8 cellular contexts compared by ENCODE assay signal in genomic region chr4:30720656-30721352, GRCh38. TPM values are rescaled to one million over a fixed set of nuclear protein-coding genes. Genes with fewer than 3 reads are reported as not detected.
DNase-seq lines count a peak whose midpoint lies in the region; ATAC-seq and TF ChIP-seq lines count a peak whose summit lies in the region.

No MANE protein-coding gene starts in this region.

- DNase-seq in AG08396 (ENCODE audit: low spot score) (peak; percentile 13), amniotic stem cell (lab: John Stamatoyannopoulos, UW) (peak; percentile 75), hepatocyte (ENCODE audit: low spot score) (peak; percentile 52), retinal pigment epithelial cell (ENCODE audit: low read depth) (no peak), NCI-H1436 treated with DMSO at 0.1 percent for 48 hours (lab: John Stamatoyannopoulos, UW) (no peak)
- no peak for DNase-seq in stimulated activated CD4-positive, alpha-beta T cell treated with anti-CD3 and anti-CD28 coated beads, Interleukin-4, amount 100 ng/mL, for 4 hours

- peak overlapping the region; percentile 88 for H2AFZ ChIP-seq in hepatocyte

- peak overlapping the region; percentile 95 for H3K4me2 ChIP-seq in hepatocyte

- POLR2A ChIA-PET in HEK293 (lab: Yijun Ruan, JAX): interaction anchor here (0.8 to 1.2 kb wide), 2 partner anchors 117 to 145 kb away, joined by 3 to 4 read pairs; no protein-coding TSS in a partner anchor

- H3K27me3 ChIP-seq in hepatocyte: no peaks in the 10 kb centered on the region

- CTCF ChIA-PET in HEK293 (lab: Yijun Ruan, JAX): interaction anchor here (0.5 to 0.7 kb wide), 3 partner anchors 142 to 648 kb away, joined by 3 to 5 read pairs (median 3); no protein-coding TSS in a partner anchor

- no peaks in the 10 kb centered on the region for H3K9me2 ChIP-seq in hepatocyte (replicated peaks; ENCODE audit: insufficient read depth)

- H3K36me3 ChIP-seq in HEK293 (ENCODE audit: control insufficient read depth in 2 of 2, insufficient read depth in 1 of 2, low read length in 2 of 2) (peaks cover 0 to 21% of the 10 kb centered on the region in 2 experiments; a peak in 1 of 3 replicates), hepatocyte (replicated peaks; ENCODE audit: insufficient read depth, low read depth) (no peaks in the 10 kb centered on the region)

- H3K27ac ChIP-seq in HEK293 (ENCODE audit: extremely low read depth, low read depth, low read length) (peak overlapping the region; percentile 98), hepatocyte (peak overlapping the region; percentile 76)

- H4K20me1 ChIP-seq in hepatocyte (ENCODE audit: insufficient read depth, poor library complexity, severe bottlenecking): peaks cover 27% of the 10 kb centered on the region

- WGBS in hepatocyte (ENCODE audit: low lambda C conversion rate, missing lambda C conversion rate): under 1% methylated on average over 43 of the region's 51 CpGs

- no peaks in the 10 kb centered on the region for H3K4me1 ChIP-seq in HEK293 (ENCODE audit: control insufficient read depth, insufficient read depth, low read length)
- no peaks in the 10 kb centered on the region for H3K4me1 ChIP-seq in hepatocyte (ENCODE audit: insufficient read depth)

- H3K79me2 ChIP-seq in hepatocyte: peaks cover 53% of the 10 kb centered on the region

- H3K4me3 ChIP-seq in HEK293 (ENCODE audit: low read depth, low read length) (peak overlapping the region; percentile 86), hepatocyte (peak overlapping the region; percentile 81), retinal pigment epithelial cell (ENCODE audit: low read length) (peak overlapping the region; percentile 92)

- TF ChIP-seq CTCF in HEK293 (tag by site-specific recombination; IDR thresholded peaks at IDR 0.05): no peak
- TF ChIP-seq CTCF in hepatocyte (IDR thresholded peaks at IDR 0.05; ENCODE audit: poor library complexity): no peak
- no peak for TF ChIP-seq CTCF in retinal pigment epithelial cell (conservative IDR thresholded peaks at IDR 0.05; ENCODE audit: low read depth, low read length)

- H3K9me3 ChIP-seq in HEK293 (ENCODE audit: control insufficient read depth, insufficient read depth, low read depth, low read length) (no peaks in the 10 kb centered on the region), hepatocyte (ENCODE audit: low read depth) (no peaks in the 10 kb centered on the region)

- ATAC-seq in HG02798 (IDR thresholded peaks at IDR 0.05; ENCODE audit: poor library complexity, unreplicated experiment): no peak

TF ChIP-seq in HEK293, 187 proteins besides CTCF, POLR2A, EP300 and RAD21 (continues in another document):
- TF ChIP-seq SP2 (tag by site-specific recombination; IDR thresholded peaks at IDR 0.05) (peak; percentile 46), ZBTB49 (tag by site-specific recombination; IDR thresholded peaks at IDR 0.05; ENCODE audit: low read depth) (no peak), PATZ1 (tag by site-specific recombination; IDR thresholded peaks at IDR 0.05) (0 out of 2 replicates have a peak, but pooled peaks have one; percentile 13), ZNF398 (tag by site-specific recombination; IDR thresholded peaks at IDR 0.05) (peak; percentile 83), ZNF132 (tag by site-specific recombination; IDR thresholded peaks at IDR 0.05; ENCODE audit: borderline replicate concordance) (no peak), GLIS2 (tag by site-specific recombination; IDR thresholded peaks at IDR 0.05) (peak; percentile 18; the same call in 1 of the 2 replicates), SCRT2 (tag by site-specific recombination; IDR thresholded peaks at IDR 0.05) (no peak), KLF16 (tag by site-specific recombination; IDR thresholded peaks at IDR 0.05) (no peak), ZBTB20 (tag by site-specific recombination; IDR thresholded peaks at IDR 0.05) (peak; percentile 30; the same call in 1 of the 2 replicates), ZNF23 (tag by site-specific recombination; IDR thresholded peaks at IDR 0.05; ENCODE audit: borderline replicate concordance) (no peak), HOXA7 (CRISPR knock-in tag; IDR thresholded peaks at IDR 0.05; ENCODE audit: borderline replicate concordance) (no peak), PRDM10 (tag by site-specific recombination; IDR thresholded peaks at IDR 0.05) (peak; percentile 60), TCF7L2 (IDR thresholded peaks at IDR 0.05; ENCODE audit: borderline replicate concordance, low read depth, low read length) (no peak), MZF1 (tag by site-specific recombination; IDR thresholded peaks at IDR 0.05; ENCODE audit: borderline replicate concordance) (peak; percentile 75; the same call in 1 of the 2 replicates), ZNF530 (tag by site-specific recombination; IDR thresholded peaks at IDR 0.05; ENCODE audit: low read depth) (no peak), ZNF600 (tag by site-specific recombination; IDR thresholded peaks at IDR 0.05) (peak; percentile 58)

RNA-seq across cellular contexts. Expression of gene PCDH7, which starts 0.6 kb away (rescaled TPM):
- total RNA-seq in hepatocyte: 48.7 and 59.9 TPM in 2 replicates
- 34.0 and 37.2 TPM in 2 replicates for polyA plus RNA-seq in hepatocyte

Comparison
In these comparisons a context has a peak if more than half of its experiments do, and no peak if none do; other contexts are left out.
1. DNase-seq: peak in AG08396 (single experiment), amniotic stem cell (single experiment) and hepatocyte (single experiment); none in retinal pigment epithelial cell (single experiment), stimulated activated CD4-positive, alpha-beta T cell treated with anti-CD3 and anti-CD28 coated beads, Interleukin-4, amount 100 ng/mL, for 4 hours (0 of 2) and NCI-H1436 treated with DMSO at 0.1 percent for 48 hours (single experiment).
2. Peak in every context shown above with its lines, with median percentiles within 50 percentile points of each other: H3K4me3 ChIP-seq.